Comparison of ENCODE assay signal across 23 cellular contexts in genomic region chr11:24556693-24557092, GRCh38. TPM values are rescaled to one million over a fixed set of nuclear protein-coding genes. Genes with fewer than 3 reads are reported as not detected.
A peak's percentile ranks its signal among the peaks of the same experiment; 100 is the strongest.
DNase-seq lines count a peak whose midpoint lies in the region; ATAC-seq, FAIRE-seq and TF ChIP-seq lines count a peak whose summit lies in the region.
"Had no signal": no experiment of that assay in that cellular context is flagged by ENCODE, and none has a peak within 500 bp of the region (broad histone marks: within the 10 kb centered on the region; RNA-seq: fewer than 3 reads in every experiment).

No MANE protein-coding gene starts in this region.

- no TSS peak for BruUV-seq in GM12878 (replicated peaks; lab: Mats Ljungman, UMichigan)

- no peaks in the 10 kb centered on the region for H3K79me2 ChIP-seq in GM12878 (ENCODE audit: control insufficient read depth, insufficient read depth, low read length)

- no peak overlapping the region for H2AFZ ChIP-seq in GM12878 (ENCODE audit: control insufficient read depth, low read depth, low read length)

- WGBS in GM12878 (ENCODE audit: insufficient coverage, insufficient replicate concordance, low lambda C conversion rate, missing lambda C conversion rate), result 1% methylated on average over 3 of the region's 3 CpGs

- POLR2A ChIA-PET in GM12878 (lab: Charles Lee), result no interaction called here

- no peaks in the 10 kb centered on the region for H3K36me3 Mint-ChIP-seq in activated naive CD4-positive, alpha-beta T cell treated with anti-CD3 and anti-CD28 coated beads for 36 hours (ENCODE audit: low read depth)
- H3K36me3 Mint-ChIP-seq: CD4-positive, alpha-beta memory T cell; T-cell had no signal

- SMC1A ChIA-PET in GM12878 (lab: Charles Lee; ENCODE audit: uncharacterized antibody, unreplicated experiment), result no interaction called here

- no peak overlapping the region for H3K4me3 ChIP-seq in GM12878

- in situ Hi-C loops in GM12878 (cut with MboI), result no loop called here

- RAD21 ChIA-PET in GM12878 (lab: Charles Lee; ENCODE audit: unreplicated experiment), result no interaction called here

- no peak for TF ChIP-seq RAD21 in GM12878 (IDR thresholded peaks at IDR 0.05; ENCODE audit: insufficient read depth, low read depth, low read length)

- TF ChIP-seq EP300 in GM12878 (IDR thresholded peaks at IDR 0.05; ENCODE audit: borderline replicate concordance in 1 of 2, control insufficient read depth in 1 of 2, low read depth in 2 of 2, low read length in 2 of 2), result no peak

- H3K9me3 Mint-ChIP-seq in activated naive CD4-positive, alpha-beta T cell treated with anti-CD3 and anti-CD28 coated beads for 36 hours, result peaks cover under 1% of the 10 kb centered on the region

- no peak overlapping the region for H3K9ac ChIP-seq in GM12878 (ENCODE audit: control insufficient read depth, insufficient read depth, low read length)
- H3K9ac ChIP-seq: KMS-11, SK-N-SH had no signal

- TF ChIP-seq CTCF in GM12878 (IDR thresholded peaks at IDR 0.05 in 2 of 3, conservative IDR thresholded peaks at IDR 0.05 in 1 of 3; ENCODE audit: control insufficient read depth in 2 of 3, extremely low read depth in 1 of 3, insufficient read depth in 1 of 3, low read depth in 3 of 3, low read length in 3 of 3), result no peak

- H3K4me2 ChIP-seq in GM12878 (ENCODE audit: control insufficient read depth, insufficient read depth), result no peak overlapping the region
- H3K4me2 ChIP-seq: KMS-11, SK-N-SH had no signal

- H3K4me1 ChIP-seq in GM12878 (ENCODE audit: control insufficient read depth, insufficient read depth, low read length), result no peaks in the 10 kb centered on the region

- no peak overlapping the region for H3K4me3 Mint-ChIP-seq in activated naive CD4-positive, alpha-beta T cell treated with anti-CD3 and anti-CD28 coated beads for 36 hours
- H3K4me3 Mint-ChIP-seq: CD4-positive, alpha-beta memory T cell; T-cell had no signal

- FAIRE-seq in GM19239 (lab: Jason Lieb, UNC), result peak; percentile 14
- no peak for FAIRE-seq in GM12878 (lab: Jason Lieb, UNC)
- FAIRE-seq: H1, HTR-8/SVneo had no signal

- H4K20me1 ChIP-seq in GM12878 (ENCODE audit: control insufficient read depth, insufficient read depth), result no peaks in the 10 kb centered on the region

- no peaks in the 10 kb centered on the region for H3K9me3 ChIP-seq in GM12878 (replicated peaks; ENCODE audit: control insufficient read depth, insufficient read depth, low read length)
- H3K9me3 ChIP-seq: SK-N-SH had no signal

- intact Hi-C loops in GM12878 (cut with micrococcal nuclease; ENCODE audit: unreplicated experiment), result no loop called here
- intact Hi-C loops in activated naive CD4-positive, alpha-beta T cell treated with anti-CD3 and anti-CD28 coated beads for 36 hours (cut with micrococcal nuclease), result no loop called here

- no peak overlapping the region for H3K27ac Mint-ChIP-seq in activated naive CD4-positive, alpha-beta T cell treated with anti-CD3 and anti-CD28 coated beads for 36 hours
- H3K27ac Mint-ChIP-seq: CD4-positive, alpha-beta memory T cell; T-cell had no signal

- ATAC-seq in HG02938 (IDR thresholded peaks at IDR 0.05; ENCODE audit: unreplicated experiment), result peak; percentile 72
- ATAC-seq in HG03432 (IDR thresholded peaks at IDR 0.05; ENCODE audit: unreplicated experiment), result peak; percentile 46
- ATAC-seq in GM12878, result peak; percentile 51; the same call in 1 of the 3 replicates
- ATAC-seq in GM18868 (IDR thresholded peaks at IDR 0.05; ENCODE audit: unreplicated experiment), result no peak
- ATAC-seq: HCT116, T-cell had no signal

- H3K36me3 ChIP-seq in GM12878 (ENCODE audit: control insufficient read depth in 2 of 2, insufficient read depth in 2 of 2, low read length in 1 of 2), result no peaks in the 10 kb centered on the region

- DNase-seq in GM19239 (ENCODE audit: insufficient read length, low spot score) (no peak), GM12878 (ENCODE audit: low read depth, low spot score) (no peak), T-helper 1 cell (no peak)
- DNase-seq in activated naive CD4-positive, alpha-beta T cell treated with anti-CD3 and anti-CD28 coated beads for 36 hours, result no peak
- DNase-seq: CD4-positive, alpha-beta memory T cell; DND-41; MV-4-11; NCI-H1105 treated with DMSO at 0.1 percent for 48 hours; NCI-H1694; NCI-H2081; NCI-H2171; NCI-H446; NCI-H526; SIG-M5; SK-N-SH; T-cell had no signal

- no peak overlapping the region for H3K27ac ChIP-seq in GM12878 (ENCODE audit: control insufficient read depth, insufficient read depth)
- H3K27ac ChIP-seq: KMS-11 had no signal

- no peaks in the 10 kb centered on the region for H3K27me3 Mint-ChIP-seq in activated naive CD4-positive, alpha-beta T cell treated with anti-CD3 and anti-CD28 coated beads for 36 hours (ENCODE audit: low read depth)
- H3K27me3 Mint-ChIP-seq: CD4-positive, alpha-beta memory T cell; T-cell had no signal

- H3K4me1 Mint-ChIP-seq in activated naive CD4-positive, alpha-beta T cell treated with anti-CD3 and anti-CD28 coated beads for 36 hours (ENCODE audit: low read depth), result no peaks in the 10 kb centered on the region
- H3K4me1 Mint-ChIP-seq: CD4-positive, alpha-beta memory T cell; T-cell had no signal

- CTCF ChIA-PET in GM12878 (lab: Yijun Ruan, JAX), result no interaction called here
- CTCF ChIA-PET in activated naive CD4-positive, alpha-beta T cell treated with anti-CD3 and anti-CD28 coated beads for 36 hours (lab: Charles Lee), result no interaction called here

- H3K27me3 ChIP-seq in GM12878 (replicated peaks in 1 of 2; ENCODE audit: control insufficient read depth in 2 of 2, insufficient read depth in 2 of 2, low read length in 1 of 2), result no peaks in the 10 kb centered on the region; a peak in 1 of 4 replicates

- no peak for TF ChIP-seq POLR2A in GM12878 (IDR thresholded peaks at IDR 0.05; ENCODE audit: low read depth, low read length)

TF ChIP-seq in GM12878, 131 proteins besides CTCF, POLR2A, EP300 and RAD21:
- TF ChIP-seq CREM (IDR thresholded peaks at IDR 0.05; ENCODE audit: low read depth), result no peak
- TF ChIP-seq IKZF1 (conservative IDR thresholded peaks at IDR 0.05), result no peak
- no peak for TF ChIP-seq NFXL1 (IDR thresholded peaks at IDR 0.05; ENCODE audit: borderline replicate concordance)
- no peak for TF ChIP-seq BHLHE40 (IDR thresholded peaks at IDR 0.05; ENCODE audit: borderline replicate concordance in 1 of 2, low read depth in 2 of 2, low read length in 1 of 2)
- peak; percentile 42; the same call in 1 of the 2 replicates for TF ChIP-seq SPI1 (IDR thresholded peaks at IDR 0.05; ENCODE audit: borderline replicate concordance, insufficient read depth, low read depth, low read length)

RNA-seq across cellular contexts. Expression of gene LUZP2, which starts 59.8 kb away (rescaled TPM):
- not detected in 2 replicates for total RNA-seq in GM12878 (2013; cell fraction: nucleolus; rRNA removed)
- total RNA-seq in GM12878 (2014; rRNA removed) (not detected in 2 replicates), GM12878 (2014; rRNA removed; fragmentation: Illumina TruSeq; extraction: Trizol) (not detected in 2 replicates), GM12878 (2021) (not detected in 2 replicates)
- polyA plus RNA-seq in GM12878 (2011; ENCODE audit: low read depth), result not detected
- polyA plus RNA-seq in GM12878 (2011; rRNA removed) (not detected in 2 replicates), GM12878 (2014; fragmentation: Illumina TruSeq; extraction: Trizol) (not detected in 2 replicates), GM12878 (2014; fragmentation: Nextera tagmentation; extraction: Ambion mirVana) (not detected), GM12878 (2014; rRNA removed) (not detected in 2 replicates), GM12878 (2016; fragmentation: Nextera tagmentation; extraction: Ambion mirVana) (not detected)
- polyA plus RNA-seq in GM12878 (2011; cell fraction: cytosol; rRNA removed), result not detected in 2 replicates
- polyA plus RNA-seq in GM12878 (2011; cell fraction: nucleus; rRNA removed), result not detected in 2 replicates
- not detected in 2 replicates for polyA plus RNA-seq in GM12878 (2012)
- not detected in 2 replicates for polyA minus RNA-seq in GM12878 (2011; rRNA and poly(A)+ RNA removed)
- polyA minus RNA-seq in GM12878 (2011; cell fraction: cytosol; rRNA and poly(A)+ RNA removed), result not detected in 2 replicates
- polyA minus RNA-seq in GM12878 (2011; cell fraction: nucleus; rRNA and poly(A)+ RNA removed), result not detected in 2 replicates
- not detected for total RNA-seq in activated naive CD4-positive, alpha-beta T cell treated with anti-CD3 and anti-CD28 coated beads for 36 hours
- total RNA-seq: CD4-positive, alpha-beta memory T cell; T-cell had no signal
- polyA plus RNA-seq: CD4-positive, alpha-beta memory T cell had no signal
